1 cellular context compared by ENCODE assay signal in the genomic region with DNA sequence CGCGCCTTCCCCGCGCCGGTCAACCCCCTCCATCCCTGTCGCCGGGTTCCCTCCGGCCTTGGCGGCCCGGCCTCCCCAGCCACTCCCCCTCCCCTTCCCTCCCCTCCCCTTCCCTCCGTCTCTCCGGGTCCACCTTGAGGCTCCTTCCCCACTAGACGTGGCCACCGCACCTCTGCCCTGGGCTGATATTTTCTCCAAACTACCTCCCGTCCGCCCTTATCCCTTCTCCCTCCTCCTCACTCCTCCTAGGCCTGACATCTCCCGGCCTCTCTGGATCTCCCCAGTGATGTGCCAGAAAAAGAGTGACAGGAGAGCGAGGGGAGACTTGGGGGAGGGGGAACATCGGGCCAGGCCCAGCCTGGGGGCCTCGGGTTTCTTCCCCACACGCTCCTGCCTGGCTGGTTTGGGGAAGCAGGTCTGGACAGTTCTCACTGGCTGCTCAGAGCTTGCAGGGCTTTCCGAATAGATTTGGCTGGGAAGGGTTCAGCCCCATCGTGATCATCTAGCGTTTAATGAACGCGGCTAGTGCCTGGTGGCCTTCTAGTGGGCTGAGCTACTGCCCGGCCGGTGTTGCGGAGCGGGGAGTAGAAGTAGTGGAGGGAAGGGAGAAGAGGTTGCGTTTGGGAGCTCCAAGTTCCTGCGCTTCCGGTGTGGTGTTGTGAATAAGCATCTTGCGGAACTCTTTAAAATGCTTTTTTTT.
TF ChIP-seq lines count a peak whose summit lies in the region.

No MANE protein-coding gene starts in this region.

TF ChIP-seq in HEK293, 187 proteins besides CTCF, POLR2A, EP300 and RAD21 (continued from another document and continues in another):
- TF ChIP-seq ZNF280C (tag by site-specific recombination; IDR thresholded peaks at IDR 0.05): no peak
- no peak for TF ChIP-seq ZNF621 (tag by site-specific recombination; IDR thresholded peaks at IDR 0.05)
- TF ChIP-seq ZNF16 (tag by site-specific recombination; IDR thresholded peaks at IDR 0.05; ENCODE audit: low read depth): no peak
- TF ChIP-seq OSR2 (tag by site-specific recombination; IDR thresholded peaks at IDR 0.05): no peak
- TF ChIP-seq ZNF843 (tag by site-specific recombination; IDR thresholded peaks at IDR 0.05): no peak
- TF ChIP-seq ZBTB20 (tag by site-specific recombination; IDR thresholded peaks at IDR 0.05): peak; percentile 19; the same call in 1 of the 2 replicates
- TF ChIP-seq ZNF473 (tag by site-specific recombination; IDR thresholded peaks at IDR 0.05): no peak
- no peak for TF ChIP-seq ZNF157 (tag by site-specific recombination; IDR thresholded peaks at IDR 0.05)
- TF ChIP-seq ZNF391 (tag by site-specific recombination; IDR thresholded peaks at IDR 0.05; ENCODE audit: borderline replicate concordance, low read depth): no peak
- TF ChIP-seq ZFP3 (tag by site-specific recombination; IDR thresholded peaks at IDR 0.05; ENCODE audit: low read depth): no peak
- no peak for TF ChIP-seq ZNF221 (tag by site-specific recombination; IDR thresholded peaks at IDR 0.05; ENCODE audit: borderline replicate concordance)
- TF ChIP-seq, protein P1, sequence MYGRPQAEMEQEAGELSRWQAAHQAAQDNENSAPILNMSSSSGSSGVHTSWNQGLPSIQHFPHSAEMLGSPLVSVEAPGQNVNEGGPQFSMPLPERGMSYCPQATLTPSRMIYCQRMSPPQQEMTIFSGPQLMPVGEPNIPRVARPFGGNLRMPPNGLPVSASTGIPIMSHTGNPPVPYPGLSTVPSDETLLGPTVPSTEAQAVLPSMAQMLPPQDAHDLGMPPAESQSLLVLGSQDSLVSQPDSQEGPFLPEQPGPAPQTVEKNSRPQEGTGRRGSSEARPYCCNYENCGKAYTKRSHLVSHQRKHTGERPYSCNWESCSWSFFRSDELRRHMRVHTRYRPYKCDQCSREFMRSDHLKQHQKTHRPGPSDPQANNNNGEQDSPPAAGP (tag by site-specific recombination; IDR thresholded peaks at IDR 0.05): no peak
- no peak for TF ChIP-seq ZNF555 (tag by site-specific recombination; conservative IDR thresholded peaks at IDR 0.05)
- no peak for TF ChIP-seq ZSCAN5A (tag by site-specific recombination; IDR thresholded peaks at IDR 0.05)
- TF ChIP-seq ZIC2 (tag by site-specific recombination; IDR thresholded peaks at IDR 0.05): no peak
- no peak for TF ChIP-seq ZNF19 (tag by site-specific recombination; IDR thresholded peaks at IDR 0.05; ENCODE audit: low read depth)
- TF ChIP-seq ZNF423 (tag by site-specific recombination; IDR thresholded peaks at IDR 0.05): no peak
- no peak for TF ChIP-seq ZSCAN23 (tag by site-specific recombination; IDR thresholded peaks at IDR 0.05)
- no peak for TF ChIP-seq ZNF501 (tag by site-specific recombination; IDR thresholded peaks at IDR 0.05)
- TF ChIP-seq ZNF23 (tag by site-specific recombination; IDR thresholded peaks at IDR 0.05; ENCODE audit: borderline replicate concordance): no peak
- no peak for TF ChIP-seq YY1 (tag by site-specific recombination; IDR thresholded peaks at IDR 0.05)
- TF ChIP-seq, protein P2, sequence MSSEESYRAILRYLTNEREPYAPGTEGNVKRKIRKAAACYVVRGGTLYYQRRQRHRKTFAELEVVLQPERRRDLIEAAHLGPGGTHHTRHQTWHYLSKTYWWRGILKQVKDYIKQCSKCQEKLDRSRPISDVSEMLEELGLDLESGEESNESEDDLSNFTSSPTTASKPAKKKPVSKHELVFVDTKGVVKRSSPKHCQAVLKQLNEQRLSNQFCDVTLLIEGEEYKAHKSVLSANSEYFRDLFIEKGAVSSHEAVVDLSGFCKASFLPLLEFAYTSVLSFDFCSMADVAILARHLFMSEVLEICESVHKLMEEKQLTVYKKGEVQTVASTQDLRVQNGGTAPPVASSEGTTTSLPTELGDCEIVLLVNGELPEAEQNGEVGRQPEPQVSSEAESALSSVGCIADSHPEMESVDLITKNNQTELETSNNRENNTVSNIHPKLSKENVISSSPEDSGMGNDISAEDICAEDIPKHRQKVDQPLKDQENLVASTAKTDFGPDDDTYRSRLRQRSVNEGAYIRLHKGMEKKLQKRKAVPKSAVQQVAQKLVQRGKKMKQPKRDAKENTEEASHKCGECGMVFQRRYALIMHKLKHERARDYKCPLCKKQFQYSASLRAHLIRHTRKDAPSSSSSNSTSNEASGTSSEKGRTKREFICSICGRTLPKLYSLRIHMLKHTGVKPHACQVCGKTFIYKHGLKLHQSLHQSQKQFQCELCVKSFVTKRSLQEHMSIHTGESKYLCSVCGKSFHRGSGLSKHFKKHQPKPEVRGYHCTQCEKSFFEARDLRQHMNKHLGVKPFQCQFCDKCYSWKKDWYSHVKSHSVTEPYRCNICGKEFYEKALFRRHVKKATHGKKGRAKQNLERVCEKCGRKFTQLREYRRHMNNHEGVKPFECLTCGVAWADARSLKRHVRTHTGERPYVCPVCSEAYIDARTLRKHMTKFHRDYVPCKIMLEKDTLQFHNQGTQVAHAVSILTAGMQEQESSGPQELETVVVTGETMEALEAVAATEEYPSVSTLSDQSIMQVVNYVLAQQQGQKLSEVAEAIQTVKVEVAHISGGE (tag by site-specific recombination; conservative IDR thresholded peaks at IDR 0.05; ENCODE audit: low read depth): peak; percentile 92
- TF ChIP-seq IKZF3 (tag by site-specific recombination; IDR thresholded peaks at IDR 0.05): no peak
- TF ChIP-seq ZNF548 (tag by site-specific recombination; IDR thresholded peaks at IDR 0.05): no peak
- no peak for TF ChIP-seq PBX3 (CRISPR knock-in tag; IDR thresholded peaks at IDR 0.05)
- TF ChIP-seq ZBTB48 (tag by site-specific recombination; IDR thresholded peaks at IDR 0.05): no peak
- TF ChIP-seq ZNF341 (tag by site-specific recombination; IDR thresholded peaks at IDR 0.05; ENCODE audit: low read depth): peak; percentile 76
- TF ChIP-seq, protein P3, sequence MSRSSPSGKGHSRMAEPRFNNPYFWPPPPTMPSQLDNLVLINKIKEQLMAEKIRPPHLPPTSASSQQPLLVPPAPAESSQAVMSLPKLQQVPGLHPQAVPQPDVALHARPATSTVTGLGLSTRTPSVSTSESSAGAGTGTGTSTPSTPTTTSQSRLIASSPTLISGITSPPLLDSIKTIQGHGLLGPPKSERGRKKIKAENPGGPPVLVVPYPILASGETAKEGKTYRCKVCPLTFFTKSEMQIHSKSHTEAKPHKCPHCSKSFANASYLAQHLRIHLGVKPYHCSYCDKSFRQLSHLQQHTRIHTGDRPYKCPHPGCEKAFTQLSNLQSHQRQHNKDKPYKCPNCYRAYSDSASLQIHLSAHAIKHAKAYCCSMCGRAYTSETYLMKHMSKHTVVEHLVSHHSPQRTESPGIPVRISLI (tag by site-specific recombination; IDR thresholded peaks at IDR 0.05): no peak
- TF ChIP-seq ZNF639 (tag by site-specific recombination; IDR thresholded peaks at IDR 0.05): no peak
- no peak for TF ChIP-seq ZEB2 (tag by site-specific recombination; IDR thresholded peaks at IDR 0.05)
- TF ChIP-seq ZNF366 (tag by site-specific recombination; conservative IDR thresholded peaks at IDR 0.05): 0 out of 2 replicates have a peak, but pooled peaks have one; percentile 48
- no peak for TF ChIP-seq ZNF560 (tag by site-specific recombination; IDR thresholded peaks at IDR 0.05; ENCODE audit: borderline replicate concordance)
- TF ChIP-seq, protein P4, sequence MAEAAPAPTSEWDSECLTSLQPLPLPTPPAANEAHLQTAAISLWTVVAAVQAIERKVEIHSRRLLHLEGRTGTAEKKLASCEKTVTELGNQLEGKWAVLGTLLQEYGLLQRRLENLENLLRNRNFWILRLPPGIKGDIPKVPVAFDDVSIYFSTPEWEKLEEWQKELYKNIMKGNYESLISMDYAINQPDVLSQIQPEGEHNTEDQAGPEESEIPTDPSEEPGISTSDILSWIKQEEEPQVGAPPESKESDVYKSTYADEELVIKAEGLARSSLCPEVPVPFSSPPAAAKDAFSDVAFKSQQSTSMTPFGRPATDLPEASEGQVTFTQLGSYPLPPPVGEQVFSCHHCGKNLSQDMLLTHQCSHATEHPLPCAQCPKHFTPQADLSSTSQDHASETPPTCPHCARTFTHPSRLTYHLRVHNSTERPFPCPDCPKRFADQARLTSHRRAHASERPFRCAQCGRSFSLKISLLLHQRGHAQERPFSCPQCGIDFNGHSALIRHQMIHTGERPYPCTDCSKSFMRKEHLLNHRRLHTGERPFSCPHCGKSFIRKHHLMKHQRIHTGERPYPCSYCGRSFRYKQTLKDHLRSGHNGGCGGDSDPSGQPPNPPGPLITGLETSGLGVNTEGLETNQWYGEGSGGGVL (tag by site-specific recombination; IDR thresholded peaks at IDR 0.05): peak; percentile 83
- no peak for TF ChIP-seq ZNF174 (tag by site-specific recombination; IDR thresholded peaks at IDR 0.05)
- TF ChIP-seq ZNF529 (tag by site-specific recombination; IDR thresholded peaks at IDR 0.05; ENCODE audit: insufficient replicate concordance): no peak
- TF ChIP-seq ZNF335 (tag by site-specific recombination; conservative IDR thresholded peaks at IDR 0.05): peak; percentile 84
- TF ChIP-seq SP2 (tag by site-specific recombination; IDR thresholded peaks at IDR 0.05): peak; percentile 16; the same call in 1 of the 2 replicates
- no peak for TF ChIP-seq ZNF561 (tag by site-specific recombination; IDR thresholded peaks at IDR 0.05; ENCODE audit: borderline replicate concordance)
- TF ChIP-seq, protein P5, sequence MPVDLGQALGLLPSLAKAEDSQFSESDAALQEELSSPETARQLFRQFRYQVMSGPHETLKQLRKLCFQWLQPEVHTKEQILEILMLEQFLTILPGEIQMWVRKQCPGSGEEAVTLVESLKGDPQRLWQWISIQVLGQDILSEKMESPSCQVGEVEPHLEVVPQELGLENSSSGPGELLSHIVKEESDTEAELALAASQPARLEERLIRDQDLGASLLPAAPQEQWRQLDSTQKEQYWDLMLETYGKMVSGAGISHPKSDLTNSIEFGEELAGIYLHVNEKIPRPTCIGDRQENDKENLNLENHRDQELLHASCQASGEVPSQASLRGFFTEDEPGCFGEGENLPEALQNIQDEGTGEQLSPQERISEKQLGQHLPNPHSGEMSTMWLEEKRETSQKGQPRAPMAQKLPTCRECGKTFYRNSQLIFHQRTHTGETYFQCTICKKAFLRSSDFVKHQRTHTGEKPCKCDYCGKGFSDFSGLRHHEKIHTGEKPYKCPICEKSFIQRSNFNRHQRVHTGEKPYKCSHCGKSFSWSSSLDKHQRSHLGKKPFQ (tag by site-specific recombination; IDR thresholded peaks at IDR 0.05): no peak
- peak; percentile 20; the same call in 1 of the 2 replicates for TF ChIP-seq KLF9 (tag by site-specific recombination; IDR thresholded peaks at IDR 0.05; ENCODE audit: low read depth)
- no peak for TF ChIP-seq YY2 (tag by site-specific recombination; IDR thresholded peaks at IDR 0.05)
- no peak for TF ChIP-seq ZFHX2 (tag by site-specific recombination; conservative IDR thresholded peaks at IDR 0.05)
- TF ChIP-seq ZNF76 (tag by site-specific recombination; IDR thresholded peaks at IDR 0.05; ENCODE audit: borderline replicate concordance, low read depth): no peak
- TF ChIP-seq ZNF292 (tag by site-specific recombination; IDR thresholded peaks at IDR 0.05; ENCODE audit: borderline replicate concordance, low read depth): no peak
- no peak for TF ChIP-seq ZNF701 (tag by site-specific recombination; IDR thresholded peaks at IDR 0.05)
- no peak for TF ChIP-seq ZNF571 (tag by site-specific recombination; IDR thresholded peaks at IDR 0.05)
- no peak for TF ChIP-seq ZNF792 (tag by site-specific recombination; IDR thresholded peaks at IDR 0.05)
- TF ChIP-seq KLF10 (tag by site-specific recombination; IDR thresholded peaks at IDR 0.05): no peak
- no peak for TF ChIP-seq ZNF530 (tag by site-specific recombination; IDR thresholded peaks at IDR 0.05; ENCODE audit: low read depth)
- TF ChIP-seq ZNF184 (tag by site-specific recombination; IDR thresholded peaks at IDR 0.05): no peak
- TF ChIP-seq ZBTB1 (tag by site-specific recombination; IDR thresholded peaks at IDR 0.05): no peak
